In genomic region chr18:29383311-29384273, GRCh38 we compare ENCODE assay signal across 13 cellular contexts.
DNase-seq lines count a peak whose midpoint lies in the region; ATAC-seq and TF ChIP-seq lines count a peak whose summit lies in the region.
"Had no signal": no experiment of that assay in that cellular context is flagged by ENCODE, and none has a peak within 500 bp of the region (broad histone marks: within the 10 kb centered on the region; RNA-seq: fewer than 3 reads in every experiment).

No MANE protein-coding gene starts in this region.

- no peaks in the 10 kb centered on the region for H3K4me1 ChIP-seq in heart right ventricle
- H3K4me1 ChIP-seq: foreskin keratinocyte had no signal

- TF ChIP-seq CTCF in heart right ventricle (IDR thresholded peaks at IDR 0.05): no peak

- ATAC-seq in GM19043 (IDR thresholded peaks at IDR 0.05; ENCODE audit: low read depth, unreplicated experiment): peak; percentile 65
- peak; percentile 85 for ATAC-seq in HG02759 (IDR thresholded peaks at IDR 0.05; ENCODE audit: unreplicated experiment)
- ATAC-seq in heart right ventricle: no peak
- ATAC-seq: foreskin keratinocyte had no signal

- no peak overlapping the region for H3K4me3 ChIP-seq in heart right ventricle

- H3K36me3 ChIP-seq in heart right ventricle: no peaks in the 10 kb centered on the region

- WGBS in heart right ventricle, 2 donors: 65 to 71% methylated on average over 5 of the region's 5 CpGs

- no peaks in the 10 kb centered on the region for H3K27me3 ChIP-seq in heart right ventricle
- H3K27me3 ChIP-seq: foreskin keratinocyte had no signal

- DNase-seq in LHCN-M2 (ENCODE audit: low read depth) (peak; percentile 60), iris pigment epithelial cell (ENCODE audit: low read depth) (peak; percentile 43), erythroblast (lab: John Stamatoyannopoulos, UW) (no peak), heart right ventricle (no peak), T-helper 9 cell (no peak)
- DNase-seq: activated CD4-positive, alpha-beta T cell treated with anti-CD3 and anti-CD28 coated beads, Interleukin-2, amount 50 U/mL, for 1 hour; activated effector memory CD4-positive, alpha-beta T cell treated with Interleukin-2 at 50 U/mL for 16 hours; CD4-positive, alpha-beta T cell; NCI-H524 treated with DMSO at 0.1 percent for 48 hours; stimulated activated CD4-positive, alpha-beta T cell treated with anti-CD3 and anti-CD28 coated beads, Interleukin-12 subunit alpha, Interleukin-12 subunit beta, amount 100 ng/mL, for 4 hours had no signal

- H3K9me3 ChIP-seq in heart right ventricle: peaks cover 0 to 6% (median 0%) of the 10 kb centered on the region in 11 donors

- H3K27ac ChIP-seq in heart right ventricle: no peak overlapping the region
- H3K27ac ChIP-seq: foreskin keratinocyte had no signal

- TF ChIP-seq POLR2A in erythroblast (IDR thresholded peaks at IDR 0.05; ENCODE audit: low read length): no peak

- intact Hi-C loops in heart right ventricle (cut with DNase I): no loop called here

Comparison
In these comparisons a context has a peak if more than half of its experiments do, and no peak if none do; other contexts are left out.
1. ATAC-seq: peak in GM19043 (single experiment) and HG02759 (single experiment); none in heart right ventricle (0 of 8).
2. DNase-seq: peak in LHCN-M2 (single experiment) and iris pigment epithelial cell (single experiment); none in erythroblast (0 of 2), heart right ventricle (0 of 2) and T-helper 9 cell (single experiment).